ENCODE assay signal across 8 cellular contexts in the genomic region with DNA sequence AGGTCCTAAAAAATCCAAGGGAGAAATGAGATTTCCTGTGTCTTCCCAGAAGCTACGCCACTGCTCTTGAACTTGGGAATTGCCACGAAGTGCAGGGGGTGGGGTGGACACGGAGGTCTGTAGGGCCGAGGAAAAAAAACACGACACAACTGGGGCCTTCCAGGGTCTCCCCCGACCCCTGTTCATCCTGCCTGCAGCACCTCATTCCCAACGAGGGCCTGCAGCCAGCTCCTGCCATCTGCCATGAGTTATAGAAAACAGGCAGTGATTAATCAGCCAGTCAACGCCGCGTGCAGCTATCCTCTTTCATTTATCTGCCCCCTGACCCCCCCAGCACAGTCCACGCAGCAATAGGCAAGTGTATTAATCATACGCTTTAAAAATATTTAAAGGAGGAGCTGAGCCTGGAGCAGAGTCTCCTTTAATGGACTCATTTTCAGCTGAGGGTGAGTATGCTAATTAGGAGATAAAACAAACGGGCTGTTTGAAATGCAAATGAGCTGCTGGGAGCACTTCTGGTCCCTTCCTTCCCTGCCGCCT.
DNase-seq lines count a peak whose midpoint lies in the region; ATAC-seq, FAIRE-seq and TF ChIP-seq lines count a peak whose summit lies in the region.

No MANE protein-coding gene starts in this region.

- no peak overlapping the region for H3K27ac ChIP-seq in heart right ventricle
- no peak overlapping the region for H3K27ac ChIP-seq in small intestine (ENCODE audit: low read depth in 1 of 2, low read length in 1 of 2)

- no peak for TF ChIP-seq CTCF in heart right ventricle (IDR thresholded peaks at IDR 0.05)

- 6 to 9% methylated on average over 14 of the region's 14 CpGs for WGBS in heart right ventricle, 2 donors
- 4 to 8% (median 4%) methylated on average over 14 of the region's 14 CpGs for WGBS in small intestine, 3 donors

- DNase-seq in heart right ventricle: no peak
- DNase-seq in Right ventricle myocardium inferior (ENCODE audit: missing footprints): no peak
- peak; percentile 77 for DNase-seq in MV-4-11 (lab: John Stamatoyannopoulos, UW)
- peak; percentile 76 for DNase-seq in foreskin melanocyte
- peak; percentile 28 for DNase-seq in small intestine
- DNase-seq in NK-92 (lab: John Stamatoyannopoulos, UW; ENCODE audit: unreplicated experiment): no peak

- H3K36me3 ChIP-seq in heart right ventricle: no peaks in the 10 kb centered on the region
- H3K36me3 ChIP-seq in small intestine (ENCODE audit: control insufficient read depth in 2 of 2, insufficient read depth in 2 of 2, low read length in 2 of 2): no peaks in the 10 kb centered on the region

- intact Hi-C loops in heart right ventricle (cut with DNase I) (loop anchor here in 2 of 10 donors (5.0 to 10.0 kb wide), 2 partner anchors 378 to 730 kb away; partner anchors contain the start of gene INHBB (in 1 of the 2)), Right ventricle myocardium inferior (cut with DNase I) (no loop called here)

- H3K9me3 ChIP-seq in heart right ventricle (no peaks in the 10 kb centered on the region), small intestine (ENCODE audit: control insufficient read depth, low read depth) (no peaks in the 10 kb centered on the region)

- H3K27me3 ChIP-seq in heart right ventricle (peaks cover 0 to 58% (median 41%) of the 10 kb centered on the region in 7 donors), small intestine (ENCODE audit: control insufficient read depth in 2 of 2, insufficient read depth in 2 of 2, low read length in 2 of 2) (peaks cover 0 to 5% of the 10 kb centered on the region in 2 donors)

- ATAC-seq in heart right ventricle (peak in 5 of 8 donors; percentile 26 to 61 (median 57)), Right ventricle myocardium inferior (no peak), HG03175 (IDR thresholded peaks at IDR 0.05; ENCODE audit: unreplicated experiment) (no peak)

- H3K4me3 ChIP-seq in heart right ventricle: peak overlapping the region in 3 of 10 donors; percentile 11 to 20 (median 15)
- H3K4me3 ChIP-seq in small intestine (ENCODE audit: low read depth in 1 of 2, low read length in 2 of 2): no peak overlapping the region

- H3K4me1 ChIP-seq in heart right ventricle: peaks cover 0 to 23% (median 3%) of the 10 kb centered on the region in 9 donors
- no peaks in the 10 kb centered on the region for H3K4me1 ChIP-seq in small intestine (ENCODE audit: control insufficient read depth in 2 of 2, insufficient read depth in 1 of 2, low read depth in 1 of 2, low read length in 1 of 2)

- FAIRE-seq in TTC549 (lab: Jason Lieb, UNC) (peak; percentile 52), small intestine (lab: Jason Lieb, UNC) (no peak)

Comparison
In these comparisons a context has a peak if more than half of its experiments do, and no peak if none do; other contexts are left out.
1. ATAC-seq: peak in heart right ventricle (5 of 8); none in Right ventricle myocardium inferior (single experiment) and HG03175 (single experiment).
2. DNase-seq: peak in MV-4-11 (single experiment), foreskin melanocyte (single experiment) and small intestine (single experiment); none in heart right ventricle (0 of 2), Right ventricle myocardium inferior (single experiment) and NK-92 (single experiment).